ENCODE assay signal across 7 cellular contexts in the genomic region with DNA sequence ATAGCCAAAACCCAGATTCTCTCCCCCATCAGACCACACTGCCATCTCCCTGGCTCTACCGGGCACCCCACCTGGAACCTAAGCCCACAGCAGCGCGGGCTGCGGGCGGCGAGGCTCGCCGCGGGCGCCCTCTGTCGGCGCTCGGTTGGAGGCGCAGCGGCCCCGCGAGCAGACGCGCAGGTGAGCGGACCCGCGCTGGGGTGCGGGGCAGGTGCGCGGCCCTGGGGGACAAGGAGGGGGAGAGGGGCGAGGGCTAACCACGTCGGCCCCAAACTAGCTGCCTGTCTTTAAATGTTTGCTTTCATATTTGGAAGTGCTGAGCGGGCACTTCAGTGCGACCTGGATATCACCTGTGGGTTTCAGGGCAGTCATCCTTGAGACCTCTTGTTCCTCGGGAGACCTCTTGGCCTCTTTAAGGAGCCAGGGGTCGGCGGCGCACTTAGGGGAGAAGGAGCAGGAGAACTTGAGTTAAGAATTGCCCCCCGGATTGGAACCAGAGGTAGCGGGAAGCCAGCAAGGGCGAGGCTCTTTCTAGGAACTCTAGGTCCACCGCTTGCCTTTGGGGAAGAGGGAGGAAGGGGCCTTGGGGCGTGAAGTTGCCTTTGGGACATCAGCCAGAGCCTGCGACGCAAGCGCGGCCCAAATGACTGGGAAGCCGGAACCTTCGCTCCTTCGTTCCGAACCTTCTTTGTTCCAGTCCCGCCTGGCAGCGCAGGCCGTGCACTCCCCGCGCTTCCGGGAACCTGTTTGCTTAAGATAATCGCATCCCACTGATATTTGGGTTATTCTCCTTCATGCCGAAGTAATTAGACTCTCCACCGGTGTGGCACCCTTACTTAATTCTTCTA.
DNase-seq lines count a peak whose midpoint lies in the region; ATAC-seq and TF ChIP-seq lines count a peak whose summit lies in the region.

No MANE protein-coding gene starts in this region.

- H3K79me1 ChIP-seq in neuronal stem cell (ENCODE audit: low read depth, low read length), result no peaks in the 10 kb centered on the region

- no peak overlapping the region for H2AFZ ChIP-seq in neuronal stem cell (ENCODE audit: low read length)

- H2AK5ac ChIP-seq in neuronal stem cell (ENCODE audit: low read depth, low read length), result no peak overlapping the region

- no CpG with 5 or more reads among the region's 56 CpGs for WGBS in neuronal stem cell (ENCODE audit: extremely low coverage in 2 of 2, insufficient read length in 2 of 2, insufficient replicate concordance in 1 of 2), 2 donors
- WGBS in aorta, 2 donors, result 2 to 5% methylated on average over 56 of the region's 56 CpGs

- H3K9me3 ChIP-seq in HEK293 (ENCODE audit: control insufficient read depth, insufficient read depth, low read depth, low read length) (no peaks in the 10 kb centered on the region), neuronal stem cell (replicated peaks in 1 of 2; ENCODE audit: control insufficient read depth in 2 of 2, insufficient read depth in 1 of 2, low read depth in 1 of 2, low read length in 2 of 2) (no peaks in the 10 kb centered on the region), aorta (ENCODE audit: control insufficient read depth, low read length) (no peaks in the 10 kb centered on the region)

- H3K27me3 ChIP-seq in neuronal stem cell (ENCODE audit: control insufficient read depth in 3 of 3, insufficient read depth in 3 of 3, low read depth in 1 of 3, low read length in 3 of 3), result no peaks in the 10 kb centered on the region
- no peaks in the 10 kb centered on the region for H3K27me3 ChIP-seq in aorta (ENCODE audit: control insufficient read depth in 1 of 2, insufficient read depth in 2 of 2, low read length in 1 of 2)

- no peak overlapping the region for H2BK120ac ChIP-seq in neuronal stem cell (ENCODE audit: low read depth, low read length)

- peak overlapping the region; percentile 44 for H3K4me3 ChIP-seq in GM12875 (ENCODE audit: low read depth, low read length)
- H3K4me3 ChIP-seq in HEK293 (ENCODE audit: low read depth, low read length), result no peak overlapping the region
- no peak overlapping the region for H3K4me3 ChIP-seq in NB4 (ENCODE audit: low read depth, low read length)
- H3K4me3 ChIP-seq in neuronal stem cell (ENCODE audit: low read length in 2 of 2), result peak overlapping the region in 1 of 2 donors; percentile 61
- H3K4me3 ChIP-seq in aorta (ENCODE audit: low read length in 2 of 2), result peak overlapping the region; percentile 27 to 59

- H2BK5ac ChIP-seq in neuronal stem cell (ENCODE audit: low read length), result peak overlapping the region; percentile 39

- POLR2A ChIA-PET in HEK293 (lab: Yijun Ruan, JAX), result no interaction called here

- H3K27ac ChIP-seq in HEK293 (ENCODE audit: extremely low read depth, low read depth, low read length) (no peak overlapping the region), neuronal stem cell (replicated peaks; ENCODE audit: low read length) (no peak overlapping the region), aorta (ENCODE audit: low read depth in 1 of 2, low read length in 2 of 2) (no peak overlapping the region)

- no peak for TF ChIP-seq POLR2A in NB4 (IDR thresholded peaks at IDR 0.05; ENCODE audit: extremely low read depth, insufficient read length)

- H3K4me2 ChIP-seq in neuronal stem cell (ENCODE audit: insufficient read depth, low read length, poor library complexity, severe bottlenecking), result peak overlapping the region; percentile 89

- intact Hi-C loops in aorta (cut with DNase I), result loop anchor here (5.0 to 10.0 kb wide), 3 partner anchors 322 to 1389 kb away; no protein-coding TSS in a partner anchor

- peak overlapping the region; percentile 38 for H3K18ac ChIP-seq in neuronal stem cell (ENCODE audit: low read length)

- CTCF ChIA-PET in HEK293 (lab: Yijun Ruan, JAX), result interaction anchor here (0.6 to 1.9 kb wide), 17 partner anchors 11 to 1169 kb away, joined by 3 to 8 read pairs (median 3); no protein-coding TSS in a partner anchor

- no peak overlapping the region for H4K91ac ChIP-seq in neuronal stem cell (ENCODE audit: low read depth, low read length, poor library complexity)

- TF ChIP-seq CTCF in GM12875 (IDR thresholded peaks at IDR 0.05; ENCODE audit: borderline replicate concordance, insufficient read depth, low read depth, low read length) (peak; percentile 96), HEK293 (tag by site-specific recombination; IDR thresholded peaks at IDR 0.05) (0 out of 2 replicates have a peak, but pooled peaks have one; percentile 26), NB4 (IDR thresholded peaks at IDR 0.05; ENCODE audit: low read depth, low read length) (peak; percentile 70)

- DNase-seq in NB4 (ENCODE audit: low read depth), result peak; percentile 31
- peak; percentile 81 for DNase-seq in activated CD8-positive, alpha-beta memory T cell treated with anti-CD3 and anti-CD28 coated beads for 24 hours
- no peak for DNase-seq in neuronal stem cell (ENCODE audit: low spot score)
- peak in 1 of 2 donors; percentile 76 for DNase-seq in aorta

- H3K4me1 ChIP-seq in HEK293 (ENCODE audit: control insufficient read depth, insufficient read depth, low read length) (no peaks in the 10 kb centered on the region), neuronal stem cell (ENCODE audit: control insufficient read depth in 2 of 2, insufficient read depth in 1 of 2, low read depth in 1 of 2, low read length in 2 of 2) (peaks cover 10 to 27% of the 10 kb centered on the region in 2 donors), aorta (ENCODE audit: control insufficient read depth in 1 of 2, insufficient read depth in 2 of 2, low read length in 2 of 2) (peaks cover 0 to 4% of the 10 kb centered on the region in 2 donors)

- ATAC-seq in esophagus mucosa, result peak; percentile 63
- peak; percentile 83 for ATAC-seq in aorta (ENCODE audit: low FRiP score)

- peak overlapping the region; percentile 25 for H2BK15ac ChIP-seq in neuronal stem cell (ENCODE audit: low read length)

- H3K36me3 ChIP-seq in HEK293 (ENCODE audit: control insufficient read depth in 2 of 2, insufficient read depth in 1 of 2, low read length in 2 of 2) (no peaks in the 10 kb centered on the region), neuronal stem cell (replicated peaks in 1 of 2; ENCODE audit: control insufficient read depth in 2 of 2, insufficient read depth in 2 of 2, low read length in 2 of 2) (no peaks in the 10 kb centered on the region), aorta (ENCODE audit: control insufficient read depth in 1 of 2, insufficient read depth in 2 of 2, low read length in 1 of 2) (no peaks in the 10 kb centered on the region)

- peak overlapping the region; percentile 22 for H3K23ac ChIP-seq in neuronal stem cell (ENCODE audit: low read depth, low read length, poor library complexity)

- H3K9ac ChIP-seq in neuronal stem cell (ENCODE audit: low read depth, low read length, poor library complexity), result no peak overlapping the region

- no peak overlapping the region for H4K8ac ChIP-seq in neuronal stem cell (ENCODE audit: low read depth, low read length)

- H3K4ac ChIP-seq in neuronal stem cell (ENCODE audit: low read length), result no peak overlapping the region

- no peak overlapping the region for H3K14ac ChIP-seq in neuronal stem cell (ENCODE audit: low read length)

- no peak overlapping the region for H2BK12ac ChIP-seq in neuronal stem cell (ENCODE audit: low read length)

TF ChIP-seq in HEK293, 187 proteins besides CTCF, POLR2A, EP300 and RAD21:
- TF ChIP-seq ZNF221 (tag by site-specific recombination; IDR thresholded peaks at IDR 0.05; ENCODE audit: borderline replicate concordance), result no peak
- 0 out of 2 replicates have a peak, but pooled peaks have one; percentile 40 for TF ChIP-seq ZSCAN30 (tag by site-specific recombination; IDR thresholded peaks at IDR 0.05)
- TF ChIP-seq, protein P1, sequence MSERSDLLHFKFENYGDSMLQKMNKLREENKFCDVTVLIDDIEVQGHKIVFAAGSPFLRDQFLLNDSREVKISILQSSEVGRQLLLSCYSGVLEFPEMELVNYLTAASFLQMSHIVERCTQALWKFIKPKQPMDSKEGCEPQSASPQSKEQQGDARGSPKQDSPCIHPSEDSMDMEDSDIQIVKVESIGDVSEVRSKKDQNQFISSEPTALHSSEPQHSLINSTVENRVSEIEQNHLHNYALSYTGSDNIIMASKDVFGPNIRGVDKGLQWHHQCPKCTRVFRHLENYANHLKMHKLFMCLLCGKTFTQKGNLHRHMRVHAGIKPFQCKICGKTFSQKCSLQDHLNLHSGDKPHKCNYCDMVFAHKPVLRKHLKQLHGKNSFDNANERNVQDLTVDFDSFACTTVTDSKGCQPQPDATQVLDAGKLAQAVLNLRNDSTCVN (tag by site-specific recombination; optimal IDR thresholded peaks at IDR 0.05), result peak; percentile 30
- TF ChIP-seq ZNF792 (tag by site-specific recombination; IDR thresholded peaks at IDR 0.05), result no peak

Comparison
In these comparisons a context has a peak if more than half of its experiments do, and no peak if none do; other contexts are left out.
1. H3K4me3 ChIP-seq: peak in GM12875 (single experiment) and aorta (2 of 2); none in HEK293 (single experiment) and NB4 (single experiment).
2. CTCF ChIP-seq: peak in every context shown above with its lines; median percentile 96 in GM12875; 70 in NB4; 26 in HEK293.